Comparison of ENCODE assay signal across 1 cellular context in the genomic region with DNA sequence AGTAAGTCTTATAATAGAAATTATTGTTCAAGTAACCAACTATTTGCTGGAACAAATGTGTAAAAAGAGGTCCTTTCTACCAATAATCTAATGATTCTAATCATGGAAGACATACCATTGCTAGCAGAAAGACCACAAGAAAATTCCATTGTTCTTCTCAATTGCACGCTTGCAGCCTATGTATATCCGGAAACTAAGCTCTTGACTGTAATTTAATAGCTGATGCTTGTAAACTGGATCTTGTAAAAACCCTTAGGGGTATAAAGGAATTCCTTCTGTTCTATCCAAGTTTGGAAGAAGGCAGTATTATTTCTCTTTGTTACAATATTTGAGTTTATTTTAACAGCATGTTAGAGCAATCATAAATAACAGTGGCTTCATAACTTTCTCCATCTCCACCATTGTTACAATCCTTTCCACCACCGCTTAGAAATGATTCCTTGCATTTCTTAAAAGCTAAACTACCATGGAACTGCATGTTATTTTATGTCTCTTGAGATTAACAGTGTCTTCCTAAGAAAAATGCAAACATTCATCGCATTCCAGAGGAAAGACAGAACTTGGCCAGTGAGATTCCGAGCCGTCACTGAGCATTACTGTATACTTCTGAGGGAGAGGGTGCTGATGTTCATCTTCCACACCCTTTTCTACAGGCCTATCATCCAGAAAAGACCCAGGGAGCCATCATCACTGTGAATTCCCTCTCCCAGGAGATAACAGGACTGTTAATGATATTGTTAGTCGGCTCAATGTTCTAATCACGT.
TF ChIP-seq lines count a peak whose summit lies in the region.

No MANE protein-coding gene starts in this region.

TF ChIP-seq in IMR-90, 13 proteins besides CTCF, POLR2A, EP300 and RAD21:
- TF ChIP-seq BHLHE40 (IDR thresholded peaks at IDR 0.05; ENCODE audit: low read depth, low read length) (no peak), MXI1 (IDR thresholded peaks at IDR 0.05; ENCODE audit: borderline replicate concordance, low read depth, low read length) (no peak), CHD1 (IDR thresholded peaks at IDR 0.05; ENCODE audit: low read depth, low read length) (no peak)
